1 cellular context compared by ENCODE assay signal in genomic region chr7:157011333-157012112, GRCh38.
TF ChIP-seq lines count a peak whose summit lies in the region.

No MANE protein-coding gene starts in this region.

TF ChIP-seq in K562, 482 proteins besides CTCF, POLR2A, EP300 and RAD21 (continued from another document):
- TF ChIP-seq TARDBP (IDR thresholded peaks at IDR 0.05) (no peak), BRD4 (IDR thresholded peaks at IDR 0.05) (no peak), ARID4B (CRISPR knock-in tag; IDR thresholded peaks at IDR 0.05) (0 out of 2 replicates have a peak, but pooled peaks have one; percentile 24), L3MBTL2 (IDR thresholded peaks at IDR 0.05) (peak; percentile 89), ZNF12 (CRISPR knock-in tag; IDR thresholded peaks at IDR 0.05) (peak; percentile 56; the same call in 1 of the 2 replicates), FOXK1 (CRISPR knock-in tag; IDR thresholded peaks at IDR 0.05; ENCODE audit: borderline replicate concordance) (0 out of 2 replicates have a peak, but pooled peaks have one; percentile 2), FOXA3 (CRISPR knock-in tag; conservative IDR thresholded peaks at IDR 0.05 in 1 of 2, IDR thresholded peaks at IDR 0.05 in 1 of 2) (peak in 1 of 2 experiments; percentile 69; a peak in 2 of 4 replicates), ZNF3 (CRISPR knock-in tag; IDR thresholded peaks at IDR 0.05) (no peak), MAX (CRISPR knock-in tag; IDR thresholded peaks at IDR 0.05) (peak; percentile 52), ZBTB40 (IDR thresholded peaks at IDR 0.05) (no peak), ZBTB40 (CRISPR knock-in tag; IDR thresholded peaks at IDR 0.05) (0 out of 2 replicates have a peak, but pooled peaks have one; percentile 19), MGA (IDR thresholded peaks at IDR 0.05) (peak; percentile 91), JUN (IDR thresholded peaks at IDR 0.05; ENCODE audit: borderline replicate concordance, low read depth, low read length) (no peak), JUN (CRISPR knock-in tag; IDR thresholded peaks at IDR 0.05; ENCODE audit: borderline replicate concordance) (0 out of 2 replicates have a peak, but pooled peaks have one; percentile 55), TEAD1 (CRISPR knock-in tag; IDR thresholded peaks at IDR 0.05) (peak in 1 of 2 experiments; percentile 49; a peak in 1 of 4 replicates), E2F5 (CRISPR knock-in tag; IDR thresholded peaks at IDR 0.05) (0 out of 2 replicates have a peak, but pooled peaks have one; percentile 1), ZNF79 (CRISPR knock-in tag; IDR thresholded peaks at IDR 0.05; ENCODE audit: low read depth) (no peak), EZH2 (IDR thresholded peaks at IDR 0.05; ENCODE audit: borderline replicate concordance, low read depth, low read length) (0 out of 2 replicates have a peak, but pooled peaks have one; percentile 7)
